ENCODE assay signal across 23 cellular contexts in genomic region chr3:25277503-25277902, GRCh38.
DNase-seq lines count a peak whose midpoint lies in the region; ATAC-seq, FAIRE-seq and TF ChIP-seq lines count a peak whose summit lies in the region.
"Had no signal": no experiment of that assay in that cellular context is flagged by ENCODE, and none has a peak within 500 bp of the region (broad histone marks: within the 10 kb centered on the region; RNA-seq: fewer than 3 reads in every experiment).

No MANE protein-coding gene starts in this region.

- H3K4me2 ChIP-seq in HepG2 (ENCODE audit: low read depth, low read length) = no peak overlapping the region
- H3K4me2 ChIP-seq in K562 (ENCODE audit: insufficient read depth, low read length) = no peak overlapping the region
- H3K4me2 ChIP-seq: BLaER1 had no signal

- FAIRE-seq in HepG2 (lab: Jason Lieb, UNC) = no peak
- no peak for FAIRE-seq in K562 (lab: Jason Lieb, UNC)
- FAIRE-seq: GM12878, GM19239 had no signal

- intact Hi-C loops in HepG2 (cut with micrococcal nuclease; ENCODE audit: unreplicated experiment) = no loop called here
- intact Hi-C loops in right lobe of liver (cut with DNase I) = no loop called here
- intact Hi-C loops in K562 (cut with micrococcal nuclease) = no loop called here

- no peak overlapping the region for H2AFZ ChIP-seq in HepG2 (ENCODE audit: low read length)
- H2AFZ ChIP-seq in K562 (ENCODE audit: low read depth, low read length) = no peak overlapping the region

- TF ChIP-seq CTCF in HepG2 (CRISPR knock-in tag; IDR thresholded peaks at IDR 0.05) = no peak
- TF ChIP-seq CTCF in right lobe of liver (IDR thresholded peaks at IDR 0.05) = no peak
- no peak for TF ChIP-seq CTCF in K562 (IDR thresholded peaks at IDR 0.05 in 2 of 3, conservative IDR thresholded peaks at IDR 0.05 in 1 of 3; ENCODE audit: insufficient read depth in 2 of 3, low read depth in 1 of 3, low read length in 3 of 3)

- H3K9ac ChIP-seq in HepG2 (ENCODE audit: insufficient read depth, low read depth, low read length) (no peak overlapping the region), K562 (ENCODE audit: insufficient read depth in 1 of 2, low read depth in 2 of 2, low read length in 2 of 2) (no peak overlapping the region)
- H3K9ac ChIP-seq: BLaER1 had no signal

- no peak for TF ChIP-seq RAD21 in HepG2 (CRISPR knock-in tag; IDR thresholded peaks at IDR 0.05)
- TF ChIP-seq RAD21 in K562 (CRISPR knock-in tag; conservative IDR thresholded peaks at IDR 0.05 in 1 of 2, IDR thresholded peaks at IDR 0.05 in 1 of 2) = no peak

- TF ChIP-seq EP300 in HepG2 (IDR thresholded peaks at IDR 0.05; ENCODE audit: low read depth in 2 of 2, low read length in 2 of 2) (no peak), HepG2 (CRISPR knock-in tag; IDR thresholded peaks at IDR 0.05; ENCODE audit: borderline replicate concordance) (no peak), K562 (IDR thresholded peaks at IDR 0.05; ENCODE audit: low read length) (no peak)

- H3K27me3 ChIP-seq in HepG2 (ENCODE audit: control insufficient read depth in 1 of 2, insufficient read depth in 2 of 2, low read length in 2 of 2) = peaks cover 0 to 2% of the 10 kb centered on the region in 2 experiments; a peak in 1 of 5 replicates
- no peaks in the 10 kb centered on the region for H3K27me3 ChIP-seq in right lobe of liver
- no peaks in the 10 kb centered on the region for H3K27me3 ChIP-seq in K562 (ENCODE audit: control insufficient read depth in 2 of 2, insufficient read depth in 2 of 2, low read length in 2 of 2)
- H3K27me3 ChIP-seq: BE2C, BLaER1 had no signal

- no peak overlapping the region for H3K4me3 ChIP-seq in HepG2 (replicated peaks in 1 of 3; ENCODE audit: insufficient read depth in 1 of 3, low read depth in 2 of 3, low read length in 3 of 3)
- H3K4me3 ChIP-seq in right lobe of liver = no peak overlapping the region
- no peak overlapping the region for H3K4me3 ChIP-seq in K562
- H3K4me3 ChIP-seq: BLaER1, GM12878 had no signal

- H3K9me3 ChIP-seq in HepG2 (ENCODE audit: low read length) (no peaks in the 10 kb centered on the region), right lobe of liver (no peaks in the 10 kb centered on the region), K562 (replicated peaks; ENCODE audit: control insufficient read depth, insufficient read depth, low read depth, low read length) (no peaks in the 10 kb centered on the region)
- H3K9me3 ChIP-seq: BE2C, BLaER1 had no signal

- H3K27ac ChIP-seq in HepG2 (ENCODE audit: extremely low read length, insufficient read depth, low read length) (no peak overlapping the region), right lobe of liver (no peak overlapping the region), K562 (ENCODE audit: extremely low read depth, low read depth, low read length) (no peak overlapping the region)
- H3K27ac ChIP-seq: 22Rv1, BLaER1 had no signal

- ATAC-seq in HepG2 (no peak), right lobe of liver (no peak), K562 (no peak)
- ATAC-seq: GM12878 had no signal

- in situ Hi-C loops in HepG2 (cut with HindIII; ENCODE audit: extremely low pct_ligation_motif_present, low pct_unique_long_range_greater_than_20kb) = no loop called here
- in situ Hi-C loops in K562 (cut with MboI) = no loop called here

- H3K79me2 ChIP-seq in HepG2 (ENCODE audit: insufficient read depth, low read length) (no peaks in the 10 kb centered on the region), K562 (ENCODE audit: control insufficient read depth, insufficient read depth, low read length) (no peaks in the 10 kb centered on the region)

- H3K4me1 ChIP-seq in HepG2 (ENCODE audit: insufficient read depth, low read length) (no peaks in the 10 kb centered on the region), right lobe of liver (no peaks in the 10 kb centered on the region), K562 (replicated peaks in 1 of 2; ENCODE audit: control insufficient read depth in 2 of 2, insufficient read depth in 2 of 2, low read length in 2 of 2) (no peaks in the 10 kb centered on the region)
- H3K4me1 ChIP-seq: BE2C, BLaER1 had no signal

- TF ChIP-seq POLR2A in HepG2 (IDR thresholded peaks at IDR 0.05; ENCODE audit: insufficient read depth in 1 of 2, low read depth in 2 of 2, low read length in 2 of 2) (no peak), right lobe of liver (IDR thresholded peaks at IDR 0.05) (no peak), K562 (conservative IDR thresholded peaks at IDR 0.05) (no peak)

- BruUV-seq in HepG2 (replicated peaks; lab: Mats Ljungman, UMichigan) = no TSS peak
- no TSS peak for BruUV-seq in K562 (replicated peaks; lab: Mats Ljungman, UMichigan)

- H4K20me1 ChIP-seq in HepG2 (ENCODE audit: insufficient read depth, low read length) (no peaks in the 10 kb centered on the region), K562 (replicated peaks; ENCODE audit: control insufficient read depth, insufficient read depth, low read length) (no peaks in the 10 kb centered on the region)
- H4K20me1 ChIP-seq: BLaER1 had no signal

- H3K9me1 ChIP-seq in K562 (ENCODE audit: control insufficient read depth, insufficient read depth, low read length) = no peaks in the 10 kb centered on the region

- CTCF ChIA-PET in HepG2 (lab: Yijun Ruan, JAX; ENCODE audit: low intra/inter-chr PET ratio, low total read pairs) (no interaction called here), K562 (lab: Yijun Ruan, JAX; ENCODE audit: low intra/inter-chr PET ratio) (no interaction called here)

- POLR2A ChIA-PET in HepG2 (lab: Yijun Ruan, JAX) (no interaction called here), K562 (lab: Yijun Ruan, JAX) (no interaction called here)

- H3K36me3 ChIP-seq in HepG2 (replicated peaks in 1 of 2; ENCODE audit: control insufficient read depth in 1 of 2, insufficient read depth in 2 of 2, low read length in 2 of 2) (no peaks in the 10 kb centered on the region), right lobe of liver (no peaks in the 10 kb centered on the region), K562 (ENCODE audit: control insufficient read depth, insufficient read depth, low read length) (no peaks in the 10 kb centered on the region)
- H3K36me3 ChIP-seq: BE2C, BLaER1 had no signal

- DNase-seq in HepG2 (ENCODE audit: low spot score) = no peak
- DNase-seq in right lobe of liver = no peak
- no peak for DNase-seq in K562 (ENCODE audit: extremely low read depth in 1 of 4, low spot score in 3 of 4)
- DNase-seq in iPS-NIHi11 (ENCODE audit: low spot score) = no peak
- no peak for DNase-seq in NCI-H2196 (lab: John Stamatoyannopoulos, UW; ENCODE audit: unreplicated experiment)
- DNase-seq: ACHN; BE2C; C1 segment of cervical spinal cord; CD4-positive, alpha-beta memory T cell; CD4-positive, CD25-positive, alpha-beta regulatory T cell; CD8-positive, alpha-beta memory T cell; COR-L47; DMS 273 treated with DMSO at 0.1 percent for 48 hours; DMS153; DMS53; DMS79; DND-41; EL; GDM1 had no signal

TF ChIP-seq in HepG2, 621 proteins besides CTCF, POLR2A, EP300 and RAD21:
- TF ChIP-seq EED (CRISPR knock-in tag; IDR thresholded peaks at IDR 0.05) (no peak), NR2F6 (IDR thresholded peaks at IDR 0.05) (no peak), NR2F6 (CRISPR knock-in tag; IDR thresholded peaks at IDR 0.05) (no peak), MAFF (IDR thresholded peaks at IDR 0.05; ENCODE audit: low read depth, low read length) (peak; percentile 94), MAFK (conservative IDR thresholded peaks at IDR 0.05 in 1 of 2, IDR thresholded peaks at IDR 0.05 in 1 of 2; ENCODE audit: low read length in 2 of 2) (peak; percentile 92 to 96)

TF ChIP-seq in K562, 482 proteins besides CTCF, POLR2A, EP300 and RAD21 (continues in another document):
- TF ChIP-seq ZNF316 (IDR thresholded peaks at IDR 0.05) = peak; percentile 79
- TF ChIP-seq THRA (IDR thresholded peaks at IDR 0.05) = no peak
- TF ChIP-seq ELF2 (CRISPR knock-in tag; IDR thresholded peaks at IDR 0.05) = no peak
- peak; percentile 64; the same call in 1 of the 2 replicates for TF ChIP-seq C11orf30 (IDR thresholded peaks at IDR 0.05; ENCODE audit: low read depth)
- TF ChIP-seq SMARCA4 (IDR thresholded peaks at IDR 0.05) = no peak
- TF ChIP-seq ZMIZ1 (IDR thresholded peaks at IDR 0.05; ENCODE audit: low read depth in 2 of 2, low read length in 2 of 2) = no peak
- TF ChIP-seq ESRRB (CRISPR knock-in tag; IDR thresholded peaks at IDR 0.05; ENCODE audit: borderline replicate concordance) = no peak

Comparison
In these comparisons a context has a peak if more than half of its experiments do, and no peak if none do; other contexts are left out.
1. Of the 241 proteins assayed by ChIP-seq in both HepG2 and K562: peak only in HepG2: none; only in K562: MAFG; in both: MAFF and MAFK; in neither: 238.